In the genomic region with DNA sequence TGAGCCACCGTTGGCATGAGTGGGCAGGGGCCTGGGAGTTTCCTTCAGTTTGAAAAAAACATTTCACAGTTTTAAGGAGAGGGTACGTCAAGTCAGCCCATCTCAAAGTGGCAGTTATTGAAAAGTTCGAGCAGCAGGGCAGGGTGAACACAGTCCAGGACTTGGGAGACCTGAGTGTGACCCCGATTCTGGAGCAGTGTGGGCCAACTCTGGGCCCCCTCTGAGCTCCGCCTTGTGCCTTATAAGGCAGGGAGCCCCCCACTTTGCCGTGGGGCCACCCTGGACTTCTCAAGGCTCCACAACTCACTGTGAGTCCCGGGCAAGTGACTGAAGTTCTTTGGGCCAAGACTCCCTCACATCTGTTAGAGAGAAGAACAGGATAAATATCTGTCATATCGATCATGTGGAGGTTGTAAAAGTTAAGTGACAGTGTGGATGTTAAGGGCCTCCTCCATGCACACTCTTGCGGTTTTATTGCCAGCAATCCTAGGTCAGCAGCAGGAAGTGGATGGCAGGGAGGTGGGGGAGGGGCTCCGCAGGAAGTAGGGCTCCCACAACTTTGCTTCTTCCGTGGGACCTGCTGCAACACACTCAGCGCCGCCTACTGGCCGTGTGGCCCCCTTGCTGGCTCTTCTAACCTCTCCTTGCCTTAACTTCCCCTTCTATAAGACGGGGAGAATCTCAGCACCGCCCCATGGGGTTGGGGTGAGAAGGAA, we compare ENCODE assay signal across 9 cellular contexts. TPM values are rescaled to one million over a fixed set of nuclear protein-coding genes. Genes with fewer than 3 reads are reported as not detected.
DNase-seq lines count a peak whose midpoint lies in the region; ATAC-seq and TF ChIP-seq lines count a peak whose summit lies in the region.
"Had no signal": no experiment of that assay in that cellular context is flagged by ENCODE, and none has a peak within 500 bp of the region (broad histone marks: within the 10 kb centered on the region; RNA-seq: fewer than 3 reads in every experiment).

No MANE protein-coding gene starts in this region.

- H3K27me3 Mint-ChIP-seq in activated CD4-positive, alpha-beta T cell treated with anti-CD3 and anti-CD28 coated beads for 36 hours, result no peaks in the 10 kb centered on the region

- H3K27me3 ChIP-seq in dorsolateral prefrontal cortex (no peaks in the 10 kb centered on the region), neural cell (ENCODE audit: insufficient read depth, low read depth, low read length) (no peaks in the 10 kb centered on the region), stomach (no peaks in the 10 kb centered on the region)

- peaks cover 24% of the 10 kb centered on the region for H3K4me1 Mint-ChIP-seq in activated CD4-positive, alpha-beta T cell treated with anti-CD3 and anti-CD28 coated beads for 36 hours

- POLR2A ChIA-PET in activated CD4-positive, alpha-beta T cell treated with anti-CD3 and anti-CD28 coated beads for 36 hours (lab: Charles Lee), result interaction anchor here (0.5 kb wide), 1 partner anchor 55 kb away, joined by 3 read pairs; no protein-coding TSS in a partner anchor

- H2AFZ ChIP-seq in neural cell (ENCODE audit: low read depth, low read length), result no peak overlapping the region

- TF ChIP-seq POLR2A in stomach (IDR thresholded peaks at IDR 0.05), result no peak

- no peaks in the 10 kb centered on the region for H3K9me3 Mint-ChIP-seq in activated CD4-positive, alpha-beta T cell treated with anti-CD3 and anti-CD28 coated beads for 36 hours (ENCODE audit: low read depth)
- H3K9me3 Mint-ChIP-seq: activated B cell treated with CpG ODN at 0.5 μM for 24 hours had no signal

- H3K79me2 ChIP-seq in neural cell (replicated peaks; ENCODE audit: insufficient read depth, low read length), result no peaks in the 10 kb centered on the region

- TF ChIP-seq EP300 in neural cell (conservative IDR thresholded peaks at IDR 0.05; ENCODE audit: poor library complexity, severe bottlenecking) (no peak), stomach (IDR thresholded peaks at IDR 0.05) (no peak)

- H3K27ac Mint-ChIP-seq in activated CD4-positive, alpha-beta T cell treated with anti-CD3 and anti-CD28 coated beads for 36 hours, result peak overlapping the region; percentile 91
- H3K27ac Mint-ChIP-seq: activated B cell treated with CpG ODN at 0.5 μM for 24 hours had no signal

- DNase-seq in ELR (ENCODE audit: low read depth) (peak; percentile 30), NAMALWA (ENCODE audit: low spot score) (peak; percentile 67), dorsolateral prefrontal cortex (peak in 4 of 10 donors; percentile 36 to 67 (median 56)), stomach (peak; percentile 66)
- DNase-seq in activated CD4-positive, alpha-beta T cell treated with anti-CD3 and anti-CD28 coated beads for 36 hours, result peak; percentile 94
- DNase-seq: activated B cell treated with CpG ODN at 0.5 μM for 24 hours had no signal

- peak; percentile 90 for ATAC-seq in activated CD4-positive, alpha-beta T cell treated with anti-CD3 and anti-CD28 coated beads for 36 hours
- ATAC-seq in HG03045 (IDR thresholded peaks at IDR 0.05; ENCODE audit: unreplicated experiment) (no peak), HG03342 (IDR thresholded peaks at IDR 0.05; ENCODE audit: unreplicated experiment) (no peak)

- H3K9ac ChIP-seq in neural cell (ENCODE audit: low read length), result no peak overlapping the region

- H3F3A ChIP-seq in neural cell (ENCODE audit: insufficient read depth, low read length, poor library complexity, severe bottlenecking), result no peaks in the 10 kb centered on the region

- H3K4me1 ChIP-seq in stomach, result peaks cover 0 to 50% (median 12%) of the 10 kb centered on the region in 4 donors

- no peaks in the 10 kb centered on the region for H4K20me1 ChIP-seq in neural cell (ENCODE audit: insufficient read depth)

- CTCF ChIA-PET in activated CD4-positive, alpha-beta T cell treated with anti-CD3 and anti-CD28 coated beads for 36 hours (lab: Charles Lee), result interaction anchor here (0.6 to 7.5 kb wide), 14 partner anchors 12 to 729 kb away, joined by 3 to 84 read pairs (median 4); no protein-coding TSS in a partner anchor

- H3K9me3 ChIP-seq in neural cell (ENCODE audit: low read length), result no peaks in the 10 kb centered on the region
- no peaks in the 10 kb centered on the region for H3K9me3 ChIP-seq in stomach

- H3K4me2 ChIP-seq in neural cell (ENCODE audit: low read length), result no peak overlapping the region

- peak in 53 of 56 donors; percentile 23 to 66 (median 48) for TF ChIP-seq CTCF in dorsolateral prefrontal cortex (IDR thresholded peaks at IDR 0.05 in 54 of 56, conservative IDR thresholded peaks at IDR 0.05 in 2 of 56; ENCODE audit: low read depth in 1 of 56, partially characterized antibody in 56 of 56)
- peak; percentile 21 for TF ChIP-seq CTCF in neural cell (IDR thresholded peaks at IDR 0.05; ENCODE audit: poor library complexity, severe bottlenecking)
- TF ChIP-seq CTCF in stomach (IDR thresholded peaks at IDR 0.05), result peak in 4 of 7 experiments; percentile 18 to 47 (median 32)

- peak overlapping the region in 40 of 59 donors; percentile 1 to 86 (median 47) for H3K27ac ChIP-seq in dorsolateral prefrontal cortex
- H3K27ac ChIP-seq in neural cell (ENCODE audit: low read length), result no peak overlapping the region
- H3K27ac ChIP-seq in stomach, result peak overlapping the region; percentile 12 to 74 (median 60)

- no peaks in the 10 kb centered on the region for H3K36me3 ChIP-seq in neural cell (ENCODE audit: insufficient read depth, low read length)
- H3K36me3 ChIP-seq in stomach, result peaks cover 0 to 15% (median 0%) of the 10 kb centered on the region in 4 donors

- H3K9me2 ChIP-seq in neural cell (ENCODE audit: insufficient read depth, low read length), result no peaks in the 10 kb centered on the region

- no peak for TF ChIP-seq RAD21 in neural cell (conservative IDR thresholded peaks at IDR 0.05)

- peaks cover 5% of the 10 kb centered on the region for H3K36me3 Mint-ChIP-seq in activated CD4-positive, alpha-beta T cell treated with anti-CD3 and anti-CD28 coated beads for 36 hours (ENCODE audit: low read depth)

- H3K4me3 Mint-ChIP-seq in activated CD4-positive, alpha-beta T cell treated with anti-CD3 and anti-CD28 coated beads for 36 hours, result peak overlapping the region; percentile 43
- H3K4me3 Mint-ChIP-seq: activated B cell treated with CpG ODN at 0.5 μM for 24 hours had no signal

- WGBS in stomach, 5 donors, result 53 to 66% (median 59%) methylated on average over 15 to 16 of the region's 16 CpGs

- intact Hi-C loops in activated CD4-positive, alpha-beta T cell treated with anti-CD3 and anti-CD28 coated beads for 36 hours (cut with DNase I, micrococcal nuclease), result loop anchor here (1.0 to 5.0 kb wide), 4 partner anchors 23 to 162 kb away; no protein-coding TSS in a partner anchor
- intact Hi-C loops in dorsolateral prefrontal cortex (cut with DNase I) (no loop called here), stomach (cut with DNase I; ENCODE audit: low total_unique reads) (no loop called here)

- H3K4me3 ChIP-seq in dorsolateral prefrontal cortex, result no peak overlapping the region
- H3K4me3 ChIP-seq in neural cell (ENCODE audit: low read length), result no peak overlapping the region
- no peak overlapping the region for H3K4me3 ChIP-seq in stomach

TF ChIP-seq in neural cell, 6 proteins besides CTCF, POLR2A, EP300 and RAD21:
- TF ChIP-seq EZH2 (IDR thresholded peaks at IDR 0.05; ENCODE audit: borderline replicate concordance, insufficient read depth, low read length, poor library complexity, severe bottlenecking) (no peak), SMC3 (conservative IDR thresholded peaks at IDR 0.05; ENCODE audit: poor library complexity) (no peak), MXI1 (conservative IDR thresholded peaks at IDR 0.05; ENCODE audit: poor library complexity, severe bottlenecking) (no peak), TAF1 (IDR thresholded peaks at IDR 0.05; ENCODE audit: low read depth) (no peak), POLR2AphosphoS5 (IDR thresholded peaks at IDR 0.05) (no peak), REST (IDR thresholded peaks at IDR 0.05; ENCODE audit: borderline replicate concordance) (no peak)

RNA-seq across cellular contexts. Expression of gene HRH2, which starts 38.4 kb away (rescaled TPM):
- 10 to 100 TPM; 12.3 to 16.9 TPM for total RNA-seq in activated CD4-positive, alpha-beta T cell treated with anti-CD3 and anti-CD28 coated beads for 36 hours
- 10 to 100 TPM in 119 of 120 experiments, 1 to 10 TPM in 1; 8.7 to 45.7 (median 25.9) TPM for total RNA-seq in dorsolateral prefrontal cortex
- polyA plus RNA-seq in neural cell, result 0.09 TPM in 1 of 2 replicates, not detected in the other
- 0.49 and 0.58 TPM in 2 replicates for polyA minus RNA-seq in neural cell
- 10 to 100 TPM in 2 of 5 donors, 1 to 10 TPM in 1, under 1 TPM in 2; 0.58 to 44.6 (median 5.0) TPM for total RNA-seq in stomach
- polyA plus RNA-seq in stomach, result 10 to 100 TPM in 1 of 3 donors, 1 to 10 TPM in 2; 4.0 to 11.3 (median 4.3) TPM
- total RNA-seq: activated B cell treated with CpG ODN at 0.5 μM for 24 hours had no signal

Comparison
In these comparisons a context has a peak if more than half of its experiments do, and no peak if none do; other contexts are left out.
1. intact Hi-C loops: an anchor here in activated CD4-positive, alpha-beta T cell treated with anti-CD3 and anti-CD28 coated beads for 36 hours (1.0 to 5.0 kb wide); none called in dorsolateral prefrontal cortex and stomach.